In the genomic region with DNA sequence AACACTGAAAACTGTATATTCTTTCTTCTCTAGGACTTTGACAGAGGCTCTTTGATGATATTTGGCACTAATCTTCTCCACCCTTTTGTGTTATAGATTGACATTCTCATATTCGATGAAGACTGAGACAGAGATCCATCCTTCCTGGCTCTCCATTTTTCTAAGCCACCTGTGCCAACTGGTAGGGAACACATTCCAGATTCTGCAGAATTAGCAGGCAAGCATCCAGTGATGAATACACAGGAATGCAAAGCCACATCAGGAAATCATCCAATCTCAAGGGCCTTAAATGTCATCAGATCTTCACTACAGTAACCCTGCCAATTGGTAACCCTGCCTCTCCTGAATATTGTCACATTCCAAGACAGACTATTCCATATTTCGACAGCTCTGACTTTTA, we compare ENCODE assay signal across 26 cellular contexts.
"Had no signal": no experiment of that assay in that cellular context is flagged by ENCODE, and none has a peak within 500 bp of the region (broad histone marks: within the 10 kb centered on the region; RNA-seq: fewer than 3 reads in every experiment).

No MANE protein-coding gene starts in this region.

- H2AFZ ChIP-seq: neural progenitor cell had no signal

- H3K4me1 ChIP-seq: esophagus squamous epithelium, lower lobe of right lung, right atrium auricular region, thyroid gland, vagina had no signal

- H3K9me3 Mint-ChIP-seq: nephron, neural progenitor cell had no signal

- H3K36me3 ChIP-seq: esophagus squamous epithelium, lower lobe of right lung, neural progenitor cell, right atrium auricular region, thyroid gland, vagina had no signal

- H3K36me3 Mint-ChIP-seq: immature natural killer cell, memory B cell, naive B cell, neural progenitor cell had no signal

- H3K4me3 ChIP-seq: esophagus squamous epithelium, lower lobe of right lung, mucosa of descending colon, neural progenitor cell, right atrium auricular region, smooth muscle cell, thyroid gland, vagina had no signal

- ATAC-seq: effector memory CD8-positive, alpha-beta T cell; left ventricle myocardium superior; lower lobe of right lung; mucosa of descending colon; sciatic nerve; stimulated activated naive CD8-positive, alpha-beta T cell treated with anti-CD3 and anti-CD28 coated beads, Interleukin-15, amount 100 ng/mL, for 72 hours had no signal

- H3K27me3 Mint-ChIP-seq: effector memory CD8-positive, alpha-beta T cell; memory B cell; naive B cell; stimulated activated naive CD8-positive, alpha-beta T cell treated with anti-CD3 and anti-CD28 coated beads, Interleukin-15, amount 100 ng/mL, for 72 hours had no signal

- H3K4me3 Mint-ChIP-seq: effector memory CD8-positive, alpha-beta T cell; immature natural killer cell; memory B cell; naive B cell; nephron; neural progenitor cell; stimulated activated naive CD8-positive, alpha-beta T cell treated with anti-CD3 and anti-CD28 coated beads, Interleukin-15, amount 100 ng/mL, for 72 hours had no signal

- H3K27ac ChIP-seq: esophagus squamous epithelium, lower lobe of right lung, neural progenitor cell, right atrium auricular region, thyroid gland, vagina had no signal

- H3K9me3 ChIP-seq: esophagus squamous epithelium, lower lobe of right lung, mucosa of descending colon, right atrium auricular region, thyroid gland, vagina had no signal

- DNase-seq: cortex of kidney; effector memory CD8-positive, alpha-beta T cell; erythroblast; esophagus squamous epithelium; foreskin melanocyte; immature natural killer cell; left ventricle myocardium superior; lower lobe of right lung; mucosa of descending colon; naive B cell; posterior cingulate gyrus; stimulated activated CD4-positive, alpha-beta T cell treated with anti-CD3 and anti-CD28 coated beads, Interleukin-12 subunit alpha, Interleukin-12 subunit beta, amount 100 ng/mL, for 4 hours; stimulated activated CD4-positive, alpha-beta T cell treated with anti-CD3 and anti-CD28 coated beads, Interleukin-1b, Interleukin-23, amount 100 ng/mL, for 48 hours; stimulated activated CD4-positive, alpha-beta T cell treated with anti-CD3 and anti-CD28 coated beads, Interleukin-4, amount 100 ng/mL, for 1 hour; stimulated activated CD8-positive, alpha-beta memory T cell treated with anti-CD3 and anti-CD28 coated beads, Interleukin-4, amount 100 ng/mL, for 48 hours; stimulated activated naive CD4-positive, alpha-beta T cell; stimulated activated naive CD8-positive, alpha-beta T cell treated with anti-CD3 and anti-CD28 coated beads, Interleukin-15, amount 100 ng/mL, for 72 hours; thyroid gland; trophoblast cell had no signal

- H3K4me1 Mint-ChIP-seq: immature natural killer cell; memory B cell; naive B cell; stimulated activated naive CD8-positive, alpha-beta T cell treated with anti-CD3 and anti-CD28 coated beads, Interleukin-15, amount 100 ng/mL, for 72 hours had no signal

- H3K27ac Mint-ChIP-seq: effector memory CD8-positive, alpha-beta T cell; immature natural killer cell; memory B cell; nephron; neural progenitor cell; stimulated activated naive CD8-positive, alpha-beta T cell treated with anti-CD3 and anti-CD28 coated beads, Interleukin-15, amount 100 ng/mL, for 72 hours had no signal

- H3K4me2 ChIP-seq: neural progenitor cell, smooth muscle cell had no signal

- H3K27me3 ChIP-seq: esophagus squamous epithelium, neural progenitor cell, right atrium auricular region, thyroid gland, vagina had no signal
